In genomic region chr1:58531851-58532250, GRCh38 we compare ENCODE assay signal across 2 cellular contexts. TPM values are rescaled to one million over a fixed set of nuclear protein-coding genes. Genes with fewer than 3 reads are reported as not detected.
"Had no signal": no experiment of that assay in that cellular context is flagged by ENCODE, and none has a peak within 500 bp of the region (broad histone marks: within the 10 kb centered on the region; RNA-seq: fewer than 3 reads in every experiment).

No MANE protein-coding gene starts in this region.

RNA-seq across cellular contexts. Expression of gene TACSTD2, which starts 45.2 kb away (rescaled TPM):
- total RNA-seq: Right ventricle myocardium superior, SK-MEL-5 had no signal
